In the genomic region with DNA sequence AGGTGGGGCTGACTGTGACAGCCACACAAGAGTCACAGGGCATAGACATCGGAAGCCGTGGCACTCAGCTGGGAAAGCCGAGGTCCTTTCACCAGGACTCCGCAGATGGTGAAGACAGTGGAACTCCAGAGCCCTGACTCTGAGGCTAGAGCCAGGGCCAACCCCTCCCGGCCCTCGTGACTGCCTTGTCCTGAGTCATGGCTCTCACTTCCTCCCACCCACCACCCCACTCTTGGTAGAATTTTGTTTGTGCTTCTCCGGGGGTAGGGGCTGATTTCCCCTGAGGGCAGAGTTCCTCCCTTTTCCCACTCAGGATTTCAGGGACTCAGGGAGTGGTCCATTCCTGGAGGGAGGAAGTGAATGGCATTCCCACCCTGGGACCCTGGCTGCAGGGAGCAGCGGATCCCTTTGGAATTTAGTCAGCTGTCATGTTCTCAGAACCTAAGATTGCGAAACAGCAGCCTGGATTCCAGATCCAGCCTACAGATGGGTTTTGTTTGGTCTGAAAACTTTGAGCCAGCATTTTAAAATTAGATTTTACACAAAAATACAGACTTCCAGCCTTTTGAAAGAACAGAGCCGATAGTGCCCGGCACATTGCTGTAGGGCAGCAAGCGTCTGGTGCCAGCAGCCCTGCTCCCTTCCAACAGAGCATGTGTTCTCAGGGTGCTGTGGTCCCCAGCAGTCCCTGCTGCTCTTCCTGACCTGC, we compare ENCODE assay signal across 8 cellular contexts. TPM values are rescaled to one million over a fixed set of nuclear protein-coding genes. Genes with fewer than 3 reads are reported as not detected.
DNase-seq lines count a peak whose midpoint lies in the region; ATAC-seq and TF ChIP-seq lines count a peak whose summit lies in the region.

No MANE protein-coding gene starts in this region.

- no peaks in the 10 kb centered on the region for H3K27me3 ChIP-seq in dorsolateral prefrontal cortex
- H3K27me3 ChIP-seq in tibial nerve, result no peaks in the 10 kb centered on the region
- H3K27me3 ChIP-seq in CD4-positive, alpha-beta T cell (ENCODE audit: control insufficient read depth, insufficient read depth, low read length), result no peaks in the 10 kb centered on the region

- no peak for TF ChIP-seq POLR2A in tibial nerve (IDR thresholded peaks at IDR 0.05)

- no peak overlapping the region; the same call in 1 of the 2 replicates for H3K4me3 ChIP-seq in AG04449 (ENCODE audit: low read depth, low read length)
- H3K4me3 ChIP-seq in dorsolateral prefrontal cortex, result peak overlapping the region in 27 of 59 donors; percentile 0 to 33 (median 21)
- peak overlapping the region in 1 of 4 donors; percentile 22 for H3K4me3 ChIP-seq in tibial nerve

- H3K9me3 ChIP-seq in tibial nerve, result no peaks in the 10 kb centered on the region
- no peaks in the 10 kb centered on the region for H3K9me3 ChIP-seq in CD4-positive, alpha-beta T cell (ENCODE audit: control insufficient read depth, low read length)

- H3K4me1 Mint-ChIP-seq in CD4-positive, alpha-beta T cell (ENCODE audit: low read depth), result no peaks in the 10 kb centered on the region

- H3K27me3 Mint-ChIP-seq in CD4-positive, alpha-beta T cell, result no peaks in the 10 kb centered on the region

- CTCF ChIA-PET in AG04449 (lab: Yijun Ruan, JAX), result interaction anchor here (1.6 kb wide), 2 partner anchors 15 to 17 kb away, joined by 4 read pairs; no protein-coding TSS in a partner anchor
- CTCF ChIA-PET in CD4-positive, alpha-beta T cell (lab: Charles Lee), result no interaction called here

- peak; percentile 37 for DNase-seq in AG04449 (ENCODE audit: low read depth, low spot score)
- peak; percentile 16 for DNase-seq in M059J (ENCODE audit: low read depth)
- peak in 9 of 10 donors; percentile 38 to 83 (median 67) for DNase-seq in dorsolateral prefrontal cortex
- DNase-seq in midbrain (lab: John Stamatoyannopoulos, UW), result peak; percentile 67
- DNase-seq in tibial nerve (ENCODE audit: low spot score in 2 of 2), result peak; percentile 74 to 84
- no peak for DNase-seq in CD4-positive, alpha-beta T cell
- DNase-seq in NCI-H2029 treated with DMSO at 0.1 percent for 48 hours (lab: John Stamatoyannopoulos, UW), result no peak

- intact Hi-C loops in dorsolateral prefrontal cortex (cut with DNase I), result loop anchor here in 1 of 2 donors (5.0 kb wide), 1 partner anchor 50 kb away; the partner anchor contains the start of gene TPCN1
- intact Hi-C loops in CD4-positive, alpha-beta T cell (cut with DNase I, micrococcal nuclease), result no loop called here

- no peak overlapping the region for H3K4me3 Mint-ChIP-seq in CD4-positive, alpha-beta T cell

- TF ChIP-seq CTCF in AG04449 (IDR thresholded peaks at IDR 0.05; ENCODE audit: insufficient read depth, low read length, missing control alignments), result no peak
- TF ChIP-seq CTCF in dorsolateral prefrontal cortex (IDR thresholded peaks at IDR 0.05 in 54 of 56, conservative IDR thresholded peaks at IDR 0.05 in 2 of 56; ENCODE audit: low read depth in 1 of 56, partially characterized antibody in 56 of 56), result no peak
- no peak for TF ChIP-seq CTCF in tibial nerve (IDR thresholded peaks at IDR 0.05)
- TF ChIP-seq CTCF in CD4-positive, alpha-beta T cell (IDR thresholded peaks at IDR 0.05), result no peak

- H3K27ac ChIP-seq in dorsolateral prefrontal cortex (peak overlapping the region; percentile 41 to 91 (median 83)), tibial nerve (peak overlapping the region; percentile 76 to 94 (median 84))
- no peak overlapping the region for H3K27ac ChIP-seq in CD4-positive, alpha-beta T cell (ENCODE audit: low read depth, low read length)

- no peak for ATAC-seq in CD4-positive, alpha-beta T cell (ENCODE audit: poor library complexity)
- ATAC-seq in HG03460 (IDR thresholded peaks at IDR 0.05; ENCODE audit: unreplicated experiment), result no peak

- 14 to 18% methylated on average over 10 to 12 of the region's 12 CpGs for whole genome bisulfite sequencing in tibial nerve, 2 donors

- H3K27ac Mint-ChIP-seq in CD4-positive, alpha-beta T cell, result no peak overlapping the region

- peaks cover 66% of the 10 kb centered on the region for H3K36me3 Mint-ChIP-seq in CD4-positive, alpha-beta T cell (ENCODE audit: low read depth)

- peaks cover 0 to 38% (median 17%) of the 10 kb centered on the region in 4 donors for H3K4me1 ChIP-seq in tibial nerve

- peak; percentile 61 to 94 for TF ChIP-seq EP300 in tibial nerve (IDR thresholded peaks at IDR 0.05)

- H3K36me3 ChIP-seq in tibial nerve, result peaks cover under 1 to 78% (median 7%) of the 10 kb centered on the region in 3 donors

- no peaks in the 10 kb centered on the region for H3K9me3 Mint-ChIP-seq in CD4-positive, alpha-beta T cell

- POLR2A ChIA-PET in AG04449 (lab: Yijun Ruan, JAX), result no interaction called here
- POLR2A ChIA-PET in CD4-positive, alpha-beta T cell (lab: Charles Lee), result interaction anchor here (1.6 kb wide), 1 partner anchor 51 kb away, joined by 3 read pairs; the partner anchor contains the start of gene TPCN1

RNA-seq across cellular contexts. Expression of gene TPCN1, which starts 50.7 kb away (rescaled TPM):
- 7.7 and 13.5 TPM in 2 replicates for total RNA-seq in M059J (2014; rRNA removed; shearing (Covaris generic))
- 100 to 1,000 TPM in 13 of 120 experiments, 10 to 100 TPM in 107; 45.9 to 150 (median 76.0) TPM for total RNA-seq in dorsolateral prefrontal cortex
- total RNA-seq in tibial nerve, result 10 to 100 TPM; 62.7 to 77.6 (median 69.8) TPM
- total RNA-seq in CD4-positive, alpha-beta T cell, result 10 to 100 TPM; 52.4 to 59.7 TPM

Comparison
In these comparisons a context has a peak if more than half of its experiments do, and no peak if none do; other contexts are left out.
1. DNase-seq: peak in AG04449 (single experiment), M059J (single experiment), dorsolateral prefrontal cortex (9 of 10), midbrain (single experiment) and tibial nerve (2 of 2); none in CD4-positive, alpha-beta T cell (0 of 10) and NCI-H2029 treated with DMSO at 0.1 percent for 48 hours (single experiment).